ENCODE assay signal across 8 cellular contexts in the genomic region with DNA sequence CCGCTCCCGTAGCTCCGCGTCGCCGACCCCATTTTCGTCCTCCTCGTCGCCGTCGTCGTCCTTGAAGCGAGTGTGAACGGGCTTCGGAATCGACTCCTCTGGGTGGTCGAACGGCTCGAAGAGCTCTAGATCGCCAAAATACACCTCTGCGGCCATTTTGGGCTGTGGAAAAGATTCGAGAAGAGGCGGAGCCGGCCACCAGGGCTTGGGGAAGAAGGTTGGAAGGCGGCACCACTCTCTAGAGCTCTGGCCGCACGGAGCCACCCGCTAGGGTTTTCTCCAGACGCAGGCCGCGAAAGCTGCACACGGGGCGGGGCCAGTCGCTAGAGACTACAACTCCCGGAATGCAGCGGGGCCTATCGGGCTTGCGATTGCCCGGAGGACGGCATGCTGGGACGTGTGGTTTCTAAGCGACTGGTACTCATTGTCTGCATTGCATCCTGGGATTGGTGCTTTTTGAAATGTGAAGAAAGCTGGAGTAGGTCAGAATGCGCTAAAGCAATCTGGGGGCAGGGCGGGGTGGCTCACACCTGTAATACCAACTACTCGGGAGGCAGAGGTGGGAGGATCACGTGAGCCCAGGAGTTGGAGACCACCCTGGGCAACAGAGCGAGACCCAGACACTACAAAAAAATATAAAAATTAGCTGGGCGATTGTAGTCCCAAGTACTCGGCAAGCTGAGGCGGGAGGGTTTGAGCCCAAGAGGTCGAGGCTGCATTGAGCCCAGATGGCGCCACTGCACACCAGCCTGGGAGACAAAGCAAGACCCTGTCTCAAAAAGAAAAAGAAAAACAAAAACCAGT. TPM values are rescaled to one million over a fixed set of nuclear protein-coding genes. Genes with fewer than 3 reads are reported as not detected.
DNase-seq lines count a peak whose midpoint lies in the region; ATAC-seq, FAIRE-seq and TF ChIP-seq lines count a peak whose summit lies in the region.

A gene (minus strand): TSS at position 248 of the 804 bp plus-strand sequence. CDS start 92 bp downstream, at position 156.

- DNase-seq in AG08395 (ENCODE audit: low spot score) (peak; percentile 96), NCI-H2227 (lab: John Stamatoyannopoulos, UW; ENCODE audit: unreplicated experiment) (peak; percentile 99), WERI-Rb-1 (peak; percentile 98), mammary epithelial cell (peak; percentile 98), small intestine (peak; percentile 99)

- WGBS in mammary epithelial cell (ENCODE audit: low coverage, missing lambda C conversion rate): 16% methylated on average over 12 of the region's 52 CpGs
- WGBS in small intestine, 3 donors: 2 to 3% (median 3%) methylated on average over 51 to 52 of the region's 52 CpGs

- H3K4me1 ChIP-seq in mammary epithelial cell (ENCODE audit: insufficient read depth, low read length) (no peaks in the 10 kb centered on the region), iPS-20b (ENCODE audit: insufficient read depth, low read length) (peaks cover 5% of the 10 kb centered on the region; the same call in 1 of the 2 replicates), small intestine (ENCODE audit: control insufficient read depth in 2 of 2, insufficient read depth in 1 of 2, low read depth in 1 of 2, low read length in 1 of 2) (no peaks in the 10 kb centered on the region)

- H4K20me1 ChIP-seq in mammary epithelial cell (ENCODE audit: insufficient read depth, low read length): no peaks in the 10 kb centered on the region

- H3K36me3 ChIP-seq in WERI-Rb-1: peaks cover 48% of the 10 kb centered on the region
- peaks cover 18% of the 10 kb centered on the region for H3K36me3 ChIP-seq in mammary epithelial cell (ENCODE audit: insufficient read depth, low read length)
- H3K36me3 ChIP-seq in iPS-20b (ENCODE audit: insufficient read depth, low read depth, low read length): peaks cover 49% of the 10 kb centered on the region
- H3K36me3 ChIP-seq in small intestine (ENCODE audit: control insufficient read depth in 2 of 2, insufficient read depth in 2 of 2, low read length in 2 of 2): peaks cover 8 to 9% of the 10 kb centered on the region in 2 donors

- peak within 1 kb of the TSS; percentile 97 for H3K9ac ChIP-seq in mammary epithelial cell (ENCODE audit: insufficient read depth, low read length)
- H3K9ac ChIP-seq in iPS-20b (ENCODE audit: low read depth, low read length): peak within 1 kb of the TSS; percentile 83

- peak within 1 kb of the TSS; percentile 95 for H3K4me3 ChIP-seq in WERI-Rb-1 (ENCODE audit: low read depth, low read length)
- H3K4me3 ChIP-seq in mammary epithelial cell (replicated peaks in 1 of 3; ENCODE audit: insufficient read depth in 1 of 3, low read depth in 2 of 3, low read length in 3 of 3): peak within 1 kb of the TSS; percentile 80 to 100 (median 95)
- peak within 1 kb of the TSS; percentile 75 for H3K4me3 ChIP-seq in iPS-20b (ENCODE audit: low read length)
- H3K4me3 ChIP-seq in small intestine (ENCODE audit: low read depth in 1 of 2, low read length in 2 of 2): peak within 1 kb of the TSS; percentile 81 to 82

- H3K4me2 ChIP-seq in mammary epithelial cell (ENCODE audit: insufficient read depth, low read depth, low read length): peak within 1 kb of the TSS; percentile 80

- H3K27me3 ChIP-seq in WERI-Rb-1 (ENCODE audit: insufficient read depth, low read depth, severe bottlenecking) (no peaks in the 10 kb centered on the region), mammary epithelial cell (ENCODE audit: insufficient read depth, low read length) (no peaks in the 10 kb centered on the region), iPS-20b (ENCODE audit: insufficient read depth, low read length) (no peaks in the 10 kb centered on the region), small intestine (ENCODE audit: control insufficient read depth in 2 of 2, insufficient read depth in 2 of 2, low read length in 2 of 2) (no peaks in the 10 kb centered on the region)

- dilution Hi-C loops in mammary epithelial cell (cut with HindIII; ENCODE audit: low sequenced_read_pairs): no loop called here

- ATAC-seq in GM18873 (IDR thresholded peaks at IDR 0.05; ENCODE audit: low FRiP score, unreplicated experiment) (peak; percentile 88), HG03139 (IDR thresholded peaks at IDR 0.05; ENCODE audit: unreplicated experiment) (peak; percentile 88)

- peak within 1 kb of the TSS; percentile 95 for H3K27ac ChIP-seq in WERI-Rb-1
- H3K27ac ChIP-seq in mammary epithelial cell (ENCODE audit: insufficient read depth, low read depth, low read length): peak within 1 kb of the TSS; percentile 93
- peak within 1 kb of the TSS; percentile 75 for H3K27ac ChIP-seq in iPS-20b (ENCODE audit: low read length)
- H3K27ac ChIP-seq in small intestine (ENCODE audit: low read depth in 1 of 2, low read length in 1 of 2): peak within 1 kb of the TSS; percentile 94 to 98

- TSS peak; percentile 69 for BruUV-seq in mammary epithelial cell (replicated peaks; lab: Mats Ljungman, UMichigan)

- intact Hi-C loops in mammary epithelial cell (cut with micrococcal nuclease): loop anchor here (1.0 to 2.0 kb wide), 2 partner anchors 26 to 101 kb away; a partner anchor contains a TSS

- H3K9me3 ChIP-seq in WERI-Rb-1 (ENCODE audit: severe bottlenecking) (no peaks in the 10 kb centered on the region), mammary epithelial cell (replicated peaks; ENCODE audit: insufficient read depth, low read length) (no peaks in the 10 kb centered on the region), iPS-20b (ENCODE audit: insufficient read depth, low read depth, low read length) (no peaks in the 10 kb centered on the region), small intestine (ENCODE audit: control insufficient read depth, low read depth) (no peaks in the 10 kb centered on the region)

- in situ Hi-C loops in mammary epithelial cell (cut with MboI; ENCODE audit: low sequenced_read_pairs in 2 of 2): no loop called here

- peaks cover 45% of the 10 kb centered on the region for H3K79me2 ChIP-seq in mammary epithelial cell (ENCODE audit: insufficient read depth, low read length)

- peak within 1 kb of the TSS; percentile 95 for H2AFZ ChIP-seq in mammary epithelial cell (ENCODE audit: low read depth, low read length)

- TF ChIP-seq CTCF in WERI-Rb-1 (IDR thresholded peaks at IDR 0.05; ENCODE audit: low read depth, low read length) (peak; percentile 33; the same call in 1 of the 2 replicates), mammary epithelial cell (conservative IDR thresholded peaks at IDR 0.05 in 1 of 2, IDR thresholded peaks at IDR 0.05 in 1 of 2; ENCODE audit: extremely low read depth in 1 of 2, insufficient read depth in 1 of 2, low read depth in 1 of 2, low read length in 2 of 2) (peak in 1 of 2 donors; percentile 20)

- CTCF ChIA-PET in mammary epithelial cell (lab: Charles Lee; ENCODE audit: low non-redundant PET): interaction anchor here (1.1 kb wide), 1 partner anchor 101 kb away, joined by 3 read pairs; no protein-coding TSS in a partner anchor

- no peak for FAIRE-seq in small intestine (lab: Jason Lieb, UNC)

RNA-seq across cellular contexts. Expression of the gene that starts here (rescaled TPM):
- 10 to 100 TPM; 17.0 to 30.9 TPM for total RNA-seq in mammary epithelial cell
- polyA plus RNA-seq in mammary epithelial cell (12.0 TPM), small intestine (10 to 100 TPM; 14.6 to 23.9 (median 18.0) TPM)
- 11.5 TPM for polyA minus RNA-seq in mammary epithelial cell

Comparison
In these comparisons a context has a peak if more than half of its experiments do, and no peak if none do; other contexts are left out.
1. Peak in every context shown above with its lines: DNase-seq, ATAC-seq, H3K4me3 ChIP-seq and H3K27ac ChIP-seq.